ENCODE assay signal across 1 cellular context in genomic region chr18:65257157-65257556, GRCh38.
TF ChIP-seq lines count a peak whose summit lies in the region.

No MANE protein-coding gene starts in this region.

TF ChIP-seq in HepG2, 621 proteins besides CTCF, POLR2A, EP300 and RAD21 (continued from another document):
- TF ChIP-seq MTERF4 (CRISPR knock-in tag; IDR thresholded peaks at IDR 0.05), result no peak
- no peak for TF ChIP-seq SYNCRIP (IDR thresholded peaks at IDR 0.05; ENCODE audit: insufficient read depth, low read depth, low read length)
- TF ChIP-seq BCL6 (CRISPR knock-in tag; IDR thresholded peaks at IDR 0.05), result no peak
- no peak for TF ChIP-seq SRY (CRISPR knock-in tag; IDR thresholded peaks at IDR 0.05)
